In the genomic region with DNA sequence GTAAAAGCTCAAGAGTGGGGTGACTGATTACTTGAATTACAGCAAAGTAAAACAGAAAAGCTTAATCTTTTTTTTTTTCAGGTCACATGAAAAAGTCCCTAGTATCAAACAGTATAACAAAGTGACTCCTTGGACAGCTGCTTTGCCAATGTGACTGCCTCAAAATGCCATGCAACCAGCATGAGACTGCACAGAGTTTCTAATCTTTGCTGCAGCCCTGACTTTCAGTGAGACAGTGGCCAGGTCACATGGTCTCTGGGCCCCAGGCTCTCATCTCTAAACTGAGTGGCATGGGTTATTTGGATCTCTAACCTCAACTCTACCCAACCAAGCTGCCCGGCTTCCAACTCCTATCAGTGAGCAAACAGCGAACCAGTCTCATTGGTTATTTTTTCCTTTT, we compare ENCODE assay signal across 22 cellular contexts.
DNase-seq lines count a peak whose midpoint lies in the region; ATAC-seq and TF ChIP-seq lines count a peak whose summit lies in the region.
"Had no signal": no experiment of that assay in that cellular context is flagged by ENCODE, and none has a peak within 500 bp of the region (broad histone marks: within the 10 kb centered on the region; RNA-seq: fewer than 3 reads in every experiment).

No MANE protein-coding gene starts in this region.

- H3K9me3 ChIP-seq in CD4-positive, CD25-positive, alpha-beta regulatory T cell (ENCODE audit: control insufficient read depth in 2 of 2, low read length in 2 of 2) = no peaks in the 10 kb centered on the region
- peaks cover 6% of the 10 kb centered on the region; the same call in 1 of the 2 replicates for H3K9me3 ChIP-seq in DOHH2 (ENCODE audit: control insufficient read depth, insufficient read depth, low read length)
- no peaks in the 10 kb centered on the region for H3K9me3 ChIP-seq in T-helper 17 cell (ENCODE audit: control insufficient read depth, low read length, poor library complexity, severe bottlenecking)
- H3K9me3 ChIP-seq in breast epithelium = no peaks in the 10 kb centered on the region
- H3K9me3 ChIP-seq in aorta (ENCODE audit: control insufficient read depth, low read length) = peaks cover 1% of the 10 kb centered on the region
- H3K9me3 ChIP-seq: BE2C, lower lobe of right lung had no signal

- no peaks in the 10 kb centered on the region for H3K27me3 Mint-ChIP-seq in CD4-positive, CD25-positive, alpha-beta regulatory T cell
- H3K27me3 Mint-ChIP-seq in T-helper 17 cell = no peaks in the 10 kb centered on the region
- H3K27me3 Mint-ChIP-seq: type B pancreatic cell had no signal

- H3K36me3 Mint-ChIP-seq in CD4-positive, CD25-positive, alpha-beta regulatory T cell = no peaks in the 10 kb centered on the region
- H3K36me3 Mint-ChIP-seq in T-helper 17 cell (ENCODE audit: low read depth) = no peaks in the 10 kb centered on the region
- H3K36me3 Mint-ChIP-seq: type B pancreatic cell had no signal

- H3K4me3 Mint-ChIP-seq in CD4-positive, CD25-positive, alpha-beta regulatory T cell = peak overlapping the region in 2 of 4 donors; percentile 6 to 80
- H3K4me3 Mint-ChIP-seq in T-helper 17 cell = no peak overlapping the region
- H3K4me3 Mint-ChIP-seq: T-helper 1 cell treated with Interleukin-12 subunit alpha and Interleukin-12 subunit beta and Interleukin-4 antibody, amounts not matched to agents 30 μg/mL and 1 μg/mL, for 36 hours; type B pancreatic cell had no signal

- H3K79me2 ChIP-seq in DOHH2 (ENCODE audit: control insufficient read depth, low read length) = no peaks in the 10 kb centered on the region

- peaks cover 39% of the 10 kb centered on the region for H3K4me1 ChIP-seq in CD4-positive, CD25-positive, alpha-beta regulatory T cell (ENCODE audit: control insufficient read depth, insufficient read depth, low read length, poor library complexity, severe bottlenecking)
- peaks cover 85% of the 10 kb centered on the region for H3K4me1 ChIP-seq in DOHH2 (ENCODE audit: control insufficient read depth, low read length)
- H3K4me1 ChIP-seq in breast epithelium = no peaks in the 10 kb centered on the region
- no peaks in the 10 kb centered on the region for H3K4me1 ChIP-seq in aorta (ENCODE audit: control insufficient read depth in 1 of 2, insufficient read depth in 2 of 2, low read length in 2 of 2)
- H3K4me1 ChIP-seq: BE2C, esophagus muscularis mucosa, lower lobe of right lung had no signal

- peak overlapping the region; percentile 78 for H3K27ac ChIP-seq in CD4-positive, CD25-positive, alpha-beta regulatory T cell (ENCODE audit: insufficient read depth, low read length, poor library complexity, severe bottlenecking)
- H3K27ac ChIP-seq in DOHH2 (ENCODE audit: low read depth, low read length) (peak overlapping the region; percentile 81), breast epithelium (no peak overlapping the region), aorta (ENCODE audit: low read depth in 1 of 2, low read length in 2 of 2) (no peak overlapping the region)
- H3K27ac ChIP-seq: esophagus muscularis mucosa, lower lobe of right lung had no signal

- no peak for TF ChIP-seq POLR2A in breast epithelium (IDR thresholded peaks at IDR 0.05)

- H3K9me3 Mint-ChIP-seq in CD4-positive, CD25-positive, alpha-beta regulatory T cell = peaks cover 0 to 4% (median 3%) of the 10 kb centered on the region in 7 donors

- no peaks in the 10 kb centered on the region for H3K27me3 ChIP-seq in CD4-positive, CD25-positive, alpha-beta regulatory T cell (ENCODE audit: control insufficient read depth, insufficient read depth, low read length)
- H3K27me3 ChIP-seq in DOHH2 (ENCODE audit: control insufficient read depth, low read length) = no peaks in the 10 kb centered on the region
- H3K27me3 ChIP-seq in breast epithelium = no peaks in the 10 kb centered on the region
- H3K27me3 ChIP-seq in aorta (ENCODE audit: control insufficient read depth in 1 of 2, insufficient read depth in 2 of 2, low read length in 1 of 2) = no peaks in the 10 kb centered on the region
- H3K27me3 ChIP-seq: esophagus muscularis mucosa had no signal

- H3F3A ChIP-seq in DOHH2 (ENCODE audit: control insufficient read depth, insufficient read depth) = peaks cover 20% of the 10 kb centered on the region; the same call in 1 of the 2 replicates

- WGBS in aorta, 2 donors = 78 to 88% methylated on average over 2 of the region's 2 CpGs

- peak; percentile 43 to 44 for ATAC-seq in CD4-positive, CD25-positive, alpha-beta regulatory T cell (ENCODE audit: low read depth in 2 of 2)
- ATAC-seq in T-helper 17 cell (peak; percentile 61), GM18517 (IDR thresholded peaks at IDR 0.05; ENCODE audit: unreplicated experiment) (no peak), aorta (ENCODE audit: low FRiP score) (no peak)
- ATAC-seq: K562, lower lobe of right lung had no signal

- intact Hi-C loops in breast epithelium (cut with DNase I; ENCODE audit: low total_unique reads) (no loop called here), aorta (cut with DNase I) (no loop called here)

- DNase-seq in CD4-positive, CD25-positive, alpha-beta regulatory T cell = peak in 1 of 3 donors; percentile 16
- DNase-seq in T-helper 17 cell = no peak
- DNase-seq in myocyte (ENCODE audit: low read depth) = peak; percentile 55
- no peak for DNase-seq in breast epithelium (ENCODE audit: low spot score in 2 of 2)
- DNase-seq in aorta = no peak
- DNase-seq: activated effector memory CD4-positive, alpha-beta T cell treated with anti-CD3 and anti-CD28 coated beads, Interleukin-2, amount 50 U/mL, for 16 hours; anterior cingulate cortex; BE2C; effector CD4-positive, alpha-beta T cell; glutamatergic neuron; lower lobe of right lung; NCI-H2081; NCI-H510A; OCI-M1; posterior cingulate gyrus; SIG-M5 had no signal

- H4K20me1 ChIP-seq in DOHH2 (ENCODE audit: control insufficient read depth, insufficient read depth, low read depth, low read length) = no peaks in the 10 kb centered on the region

- no peaks in the 10 kb centered on the region for H3K9me2 ChIP-seq in DOHH2 (replicated peaks; ENCODE audit: control insufficient read depth, low read length)

- peak overlapping the region; percentile 4 for H3K4me3 ChIP-seq in CD4-positive, CD25-positive, alpha-beta regulatory T cell (ENCODE audit: low read depth, low read length)
- H3K4me3 ChIP-seq in DOHH2 (ENCODE audit: low read length) (peak overlapping the region; percentile 62), breast epithelium (no peak overlapping the region), aorta (ENCODE audit: low read length in 2 of 2) (no peak overlapping the region)
- H3K4me3 ChIP-seq: esophagus muscularis mucosa, K562, lower lobe of right lung had no signal

- H3K36me3 ChIP-seq in CD4-positive, CD25-positive, alpha-beta regulatory T cell (ENCODE audit: control insufficient read depth, insufficient read depth, low read length) = no peaks in the 10 kb centered on the region
- H3K36me3 ChIP-seq in DOHH2 (ENCODE audit: control insufficient read depth, low read length) (0 out of 2 replicates have a peak, but pooled peaks cover 6% of the 10 kb centered on the region), breast epithelium (no peaks in the 10 kb centered on the region), aorta (ENCODE audit: control insufficient read depth in 1 of 2, insufficient read depth in 2 of 2, low read length in 1 of 2) (no peaks in the 10 kb centered on the region)
- H3K36me3 ChIP-seq: BE2C, esophagus muscularis mucosa, lower lobe of right lung had no signal

- H3K4me2 ChIP-seq in DOHH2 (ENCODE audit: low read length) = peak overlapping the region; percentile 83

- H3K27ac Mint-ChIP-seq in CD4-positive, CD25-positive, alpha-beta regulatory T cell = peak overlapping the region; percentile 72 to 98 (median 84)
- peak overlapping the region; percentile 86 for H3K27ac Mint-ChIP-seq in T-helper 17 cell
- H3K27ac Mint-ChIP-seq: T-helper 1 cell treated with Interleukin-12 subunit alpha and Interleukin-12 subunit beta and Interleukin-4 antibody, amounts not matched to agents 30 μg/mL and 1 μg/mL, for 36 hours; type B pancreatic cell had no signal

- peaks cover 34 to 68% (median 51%) of the 10 kb centered on the region in 4 donors for H3K4me1 Mint-ChIP-seq in CD4-positive, CD25-positive, alpha-beta regulatory T cell
- H3K4me1 Mint-ChIP-seq in T-helper 17 cell = peaks cover 17% of the 10 kb centered on the region

- TF ChIP-seq CTCF in DOHH2 (IDR thresholded peaks at IDR 0.05; ENCODE audit: low read depth, low read length, poor library complexity, severe bottlenecking) (no peak), breast epithelium (IDR thresholded peaks at IDR 0.05) (no peak)

Comparison
In these comparisons a context has a peak if more than half of its experiments do, and no peak if none do; other contexts are left out.
1. ATAC-seq: peak in CD4-positive, CD25-positive, alpha-beta regulatory T cell (2 of 2) and T-helper 17 cell (single experiment); none in GM18517 (single experiment) and aorta (single experiment).
2. H3K27ac ChIP-seq: peak in CD4-positive, CD25-positive, alpha-beta regulatory T cell (single experiment) and DOHH2 (single experiment); none in breast epithelium (0 of 2) and aorta (0 of 2).
3. H3K4me3 ChIP-seq: peak in CD4-positive, CD25-positive, alpha-beta regulatory T cell (single experiment) and DOHH2 (single experiment); none in breast epithelium (0 of 3) and aorta (0 of 2).